In the genomic region with DNA sequence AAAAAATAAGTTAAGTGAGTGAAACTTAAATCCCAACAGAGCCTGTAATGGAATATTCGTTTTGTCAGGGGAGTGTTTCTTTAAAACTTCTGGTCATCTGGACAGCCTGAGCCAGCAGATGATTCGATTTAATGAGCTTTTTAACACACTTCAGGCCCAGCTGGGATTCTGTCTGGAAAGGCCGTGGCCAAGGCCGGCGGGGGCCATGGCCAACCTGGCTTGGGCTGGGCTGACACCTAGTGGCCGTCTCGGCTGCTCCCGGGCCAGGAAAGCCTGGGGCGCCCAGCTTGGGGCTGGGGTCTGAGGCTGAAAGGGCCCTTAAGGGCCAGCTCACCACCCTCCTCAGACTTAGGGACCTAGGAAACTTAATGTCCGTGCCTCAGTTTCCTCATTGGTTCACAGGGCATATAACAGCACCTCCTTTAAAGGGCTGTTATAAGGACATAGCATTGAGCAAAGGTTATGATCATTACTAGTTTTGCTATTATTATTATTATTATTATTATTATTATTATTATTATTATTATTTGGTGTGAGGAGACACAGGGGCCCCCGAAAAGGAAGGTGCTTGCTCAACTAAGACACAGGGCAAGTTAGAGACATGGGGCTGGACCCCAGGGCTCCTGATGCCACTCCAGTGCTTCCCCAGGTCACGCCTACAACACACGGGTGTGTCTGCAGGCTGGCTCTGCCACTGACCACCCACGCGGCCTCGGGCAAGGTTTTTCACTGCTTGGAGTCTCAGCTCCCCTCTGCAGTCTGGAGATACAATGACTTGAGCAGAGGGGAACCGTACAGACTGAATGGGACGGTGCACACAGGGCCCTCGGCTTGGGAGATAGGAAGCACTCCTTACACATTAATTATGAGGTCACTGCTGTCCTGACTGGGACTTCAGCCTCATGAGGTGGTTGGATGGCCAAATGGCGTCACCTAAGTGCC, we compare ENCODE assay signal across 9 cellular contexts.
DNase-seq lines count a peak whose midpoint lies in the region; ATAC-seq and TF ChIP-seq lines count a peak whose summit lies in the region.
"Had no signal": no experiment of that assay in that cellular context is flagged by ENCODE, and none has a peak within 500 bp of the region (broad histone marks: within the 10 kb centered on the region; RNA-seq: fewer than 3 reads in every experiment).

No MANE protein-coding gene starts in this region.

- peak; percentile 87 for TF ChIP-seq CTCF in fibroblast of villous mesenchyme (IDR thresholded peaks at IDR 0.05; ENCODE audit: insufficient read depth, low read depth, low read length)

- no peak overlapping the region for H3K4me3 ChIP-seq in fibroblast of villous mesenchyme (ENCODE audit: low read depth, low read length)

- ATAC-seq in HG02642 (IDR thresholded peaks at IDR 0.05; ENCODE audit: poor library complexity, unreplicated experiment) = no peak

- DNase-seq in NCI-H2081 (lab: John Stamatoyannopoulos, UW) = peak; percentile 10 to 20
- DNase-seq in NCI-H2081 treated with DMSO at 0.1 percent for 48 hours (lab: John Stamatoyannopoulos, UW) = no peak
- DNase-seq in RPMI8226 = peak; percentile 5
- peak; percentile 53 for DNase-seq in fibroblast of villous mesenchyme (ENCODE audit: low read depth)
- DNase-seq in pons (ENCODE audit: low spot score) = peak; percentile 45
- DNase-seq in T1000 (lab: John Stamatoyannopoulos, UW) = no peak
- no peak for DNase-seq in NOMO-1 treated with DMSO at 0.1 percent for 48 hours (lab: John Stamatoyannopoulos, UW; ENCODE audit: unreplicated experiment)
- DNase-seq: CD4-positive, CD25-positive, alpha-beta regulatory T cell had no signal

Comparison
In these comparisons a context has a peak if more than half of its experiments do, and no peak if none do; other contexts are left out.
1. DNase-seq: peak in NCI-H2081 (2 of 2), RPMI8226 (single experiment), fibroblast of villous mesenchyme (single experiment) and pons (single experiment); none in NCI-H2081 treated with DMSO at 0.1 percent for 48 hours (single experiment), T1000 (single experiment) and NOMO-1 treated with DMSO at 0.1 percent for 48 hours (single experiment).